Comparison of ENCODE assay signal across 1 cellular context in genomic region chr4:78693777-78694456, GRCh38.
TF ChIP-seq lines count a peak whose summit lies in the region.

No MANE protein-coding gene starts in this region.

TF ChIP-seq in K562, 482 proteins besides CTCF, POLR2A, EP300 and RAD21 (continued from another document and continues in another):
- TF ChIP-seq E2F8 (IDR thresholded peaks at IDR 0.05; ENCODE audit: low read depth, partially characterized antibody) (no peak), MLX (CRISPR knock-in tag; conservative IDR thresholded peaks at IDR 0.05) (no peak), GABPA (tag; conservative IDR thresholded peaks at IDR 0.05; ENCODE audit: low read depth) (peak; percentile 47), RB1 (IDR thresholded peaks at IDR 0.05; ENCODE audit: low read depth) (no peak), DACH1 (IDR thresholded peaks at IDR 0.05; ENCODE audit: partially characterized antibody) (no peak), RERE (CRISPR knock-in tag; IDR thresholded peaks at IDR 0.05; ENCODE audit: borderline replicate concordance) (no peak), FOXM1 (IDR thresholded peaks at IDR 0.05; ENCODE audit: low read depth) (peak; percentile 55), FOXM1 (CRISPR knock-in tag; IDR thresholded peaks at IDR 0.05; ENCODE audit: low read depth) (no peak), ZNF512 (tag; IDR thresholded peaks at IDR 0.05) (no peak), NCOA6 (IDR thresholded peaks at IDR 0.05) (no peak), ARID3B (CRISPR knock-in tag; IDR thresholded peaks at IDR 0.05; ENCODE audit: borderline replicate concordance) (peak; percentile 97; the same call in 1 of the 2 replicates), ZBTB34 (CRISPR knock-in tag; IDR thresholded peaks at IDR 0.05) (peak; percentile 76), ZC3H4 (CRISPR knock-in tag; IDR thresholded peaks at IDR 0.05; ENCODE audit: borderline replicate concordance) (no peak), NEUROD1 (IDR thresholded peaks at IDR 0.05; ENCODE audit: borderline replicate concordance, low read depth, low read length, partially characterized antibody) (peak; percentile 44), ZBTB8A (IDR thresholded peaks at IDR 0.05; ENCODE audit: partially characterized antibody) (no peak), ATF2 (CRISPR knock-in tag; IDR thresholded peaks at IDR 0.05) (no peak), SFPQ (IDR thresholded peaks at IDR 0.05; ENCODE audit: low read depth, low read length) (no peak), ZC3H11A (IDR thresholded peaks at IDR 0.05; ENCODE audit: low read depth, low read length) (no peak), MYC (IDR thresholded peaks at IDR 0.05; ENCODE audit: low read depth, low read length) (no peak; the same call in 1 of the 2 replicates), MYC (CRISPR knock-in tag; IDR thresholded peaks at IDR 0.05; ENCODE audit: borderline replicate concordance, low read depth) (peak; percentile 99), ZNF436 (CRISPR knock-in tag; IDR thresholded peaks at IDR 0.05) (no peak), ZFPM2 (CRISPR knock-in tag; IDR thresholded peaks at IDR 0.05) (peak; percentile 87; the same call in 1 of the 2 replicates), ZNF354B (CRISPR knock-in tag; IDR thresholded peaks at IDR 0.05) (peak; percentile 87), POLR3G (IDR thresholded peaks at IDR 0.05; ENCODE audit: extremely low read depth, insufficient read length, insufficient replicate concordance) (no peak), ASH1L (IDR thresholded peaks at IDR 0.05; ENCODE audit: borderline replicate concordance, low read depth, partially characterized antibody) (no peak), NFATC3 (IDR thresholded peaks at IDR 0.05) (0 out of 2 replicates have a peak, but pooled peaks have one; percentile 40), KLF16 (IDR thresholded peaks at IDR 0.05) (peak; percentile 77), RBM14 (IDR thresholded peaks at IDR 0.05; ENCODE audit: borderline replicate concordance, insufficient read depth, low read depth, low read length) (no peak), ILK (tag; IDR thresholded peaks at IDR 0.05; ENCODE audit: borderline replicate concordance, low read depth) (peak; percentile 83; the same call in 1 of the 2 replicates), HDAC3 (IDR thresholded peaks at IDR 0.05; ENCODE audit: borderline replicate concordance, partially characterized antibody) (peak; percentile 52), SRSF7 (optimal IDR thresholded peaks at IDR 0.05; ENCODE audit: low read depth, low read length) (no peak), GATAD2A (IDR thresholded peaks at IDR 0.05) (0 out of 2 replicates have a peak, but pooled peaks have one; percentile 44), E2F5 (CRISPR knock-in tag; IDR thresholded peaks at IDR 0.05) (no peak), ZC3H8 (IDR thresholded peaks at IDR 0.05) (no peak), IRF9 (tag; IDR thresholded peaks at IDR 0.05) (peak; percentile 81), POU5F1 (IDR thresholded peaks at IDR 0.05; ENCODE audit: borderline replicate concordance, low read depth, low read length, partially characterized antibody) (no peak), ZSCAN32 (CRISPR knock-in tag; IDR thresholded peaks at IDR 0.05) (peak; percentile 79), SP1 (CRISPR knock-in tag; IDR thresholded peaks at IDR 0.05) (no peak; the same call in 1 of the 2 replicates)
